Comparison of ENCODE assay signal across 24 cellular contexts in genomic region chr15:38793181-38793580, GRCh38.
"Had no signal": no experiment of that assay in that cellular context is flagged by ENCODE, and none has a peak within 500 bp of the region (broad histone marks: within the 10 kb centered on the region; RNA-seq: fewer than 3 reads in every experiment).

No MANE protein-coding gene starts in this region.

- H3K36me3 Mint-ChIP-seq: immature natural killer cell; memory B cell; naive B cell; natural killer cell treated with Interleukin-12 subunit alpha and Interleukin-12 subunit beta and Interleukin-15 and Interleukin-18, amount 100 ng/mL, for 72 hours; stimulated activated effector memory CD8-positive, alpha-beta T cell treated with anti-CD3 and anti-CD28 coated beads, Interleukin-12 subunit alpha, Interleukin-12 subunit beta, amount 100 ng/mL, for 72 hours had no signal

- H3K27ac Mint-ChIP-seq: effector memory CD8-positive, alpha-beta T cell; immature natural killer cell; memory B cell; naive B cell; natural killer cell treated with Interleukin-12 subunit alpha and Interleukin-12 subunit beta and Interleukin-15 and Interleukin-18, amount 100 ng/mL, for 72 hours; stimulated activated effector memory CD8-positive, alpha-beta T cell treated with anti-CD3 and anti-CD28 coated beads, Interleukin-12 subunit alpha, Interleukin-12 subunit beta, amount 100 ng/mL, for 72 hours had no signal

- H3K9me3 Mint-ChIP-seq: effector memory CD8-positive, alpha-beta T cell; natural killer cell treated with Interleukin-12 subunit alpha and Interleukin-12 subunit beta and Interleukin-15 and Interleukin-18, amount 100 ng/mL, for 72 hours; stimulated activated effector memory CD8-positive, alpha-beta T cell treated with anti-CD3 and anti-CD28 coated beads, Interleukin-12 subunit alpha, Interleukin-12 subunit beta, amount 100 ng/mL, for 72 hours had no signal

- DNase-seq: cortex of kidney; effector memory CD8-positive, alpha-beta T cell; hypothalamus; immature natural killer cell; islet precursor cell; kidney glomerular epithelial cell; left colon; left ventricle myocardium superior; lower lobe of right lung; mucosa of descending colon; naive B cell; nucleus accumbens; ovary; posterior cingulate gyrus; psoas muscle; right cardiac atrium; sigmoid colon; stimulated activated CD4-positive, alpha-beta T cell treated with anti-CD3 and anti-CD28 coated beads, Interleukin-2, amount 100 ng/mL, for 24 hours; stimulated activated CD4-positive, alpha-beta T cell treated with anti-CD3 and anti-CD28 coated beads, Interleukin-4, amount 100 ng/mL, for 24 hours; stimulated activated naive CD8-positive, alpha-beta T cell treated with anti-CD3 and anti-CD28 coated beads, Interleukin-15, Interleukin-2, amounts not matched to agents 100 U/mL and 50 U/mL, for 24 hours; transverse colon had no signal

- H3K4me3 Mint-ChIP-seq: effector memory CD8-positive, alpha-beta T cell; immature natural killer cell; memory B cell; naive B cell; natural killer cell treated with Interleukin-12 subunit alpha and Interleukin-12 subunit beta and Interleukin-15 and Interleukin-18, amount 100 ng/mL, for 72 hours; stimulated activated effector memory CD8-positive, alpha-beta T cell treated with anti-CD3 and anti-CD28 coated beads, Interleukin-12 subunit alpha, Interleukin-12 subunit beta, amount 100 ng/mL, for 72 hours had no signal

- ATAC-seq: effector memory CD8-positive, alpha-beta T cell; left colon; left ventricle myocardium superior; lower lobe of right lung; mucosa of descending colon; natural killer cell treated with Interleukin-12 subunit alpha and Interleukin-12 subunit beta and Interleukin-15 and Interleukin-18, amount 100 ng/mL, for 72 hours; psoas muscle; right cardiac atrium; stimulated activated effector memory CD8-positive, alpha-beta T cell treated with anti-CD3 and anti-CD28 coated beads, Interleukin-12 subunit alpha, Interleukin-12 subunit beta, amount 100 ng/mL, for 72 hours; stimulated activated naive CD8-positive, alpha-beta T cell treated with anti-CD3 and anti-CD28 coated beads, Interleukin-15, Interleukin-2, amounts not matched to agents 100 U/mL and 50 U/mL, for 24 hours had no signal

- H3K4me1 Mint-ChIP-seq: immature natural killer cell; memory B cell; naive B cell; stimulated activated effector memory CD8-positive, alpha-beta T cell treated with anti-CD3 and anti-CD28 coated beads, Interleukin-12 subunit alpha, Interleukin-12 subunit beta, amount 100 ng/mL, for 72 hours had no signal
